ENCODE assay signal across 8 cellular contexts in genomic region chr1:153921080-153921802, GRCh38. TPM values are rescaled to one million over a fixed set of nuclear protein-coding genes. Genes with fewer than 3 reads are reported as not detected.
DNase-seq lines count a peak whose midpoint lies in the region; ATAC-seq and TF ChIP-seq lines count a peak whose summit lies in the region.

No MANE protein-coding gene starts in this region.

- ATAC-seq in HG02981 (IDR thresholded peaks at IDR 0.05; ENCODE audit: unreplicated experiment) = no peak

- H2AFZ ChIP-seq in hepatocyte (no peak overlapping the region), smooth muscle cell (ENCODE audit: low read depth) (no peak overlapping the region)

- H4K20me1 ChIP-seq in hepatocyte (ENCODE audit: insufficient read depth, poor library complexity, severe bottlenecking) = peaks cover 59% of the 10 kb centered on the region
- peaks cover 60% of the 10 kb centered on the region for H4K20me1 ChIP-seq in smooth muscle cell (ENCODE audit: low read depth)

- H3K9me3 ChIP-seq in HAP-1 (no peaks in the 10 kb centered on the region), hepatocyte (ENCODE audit: low read depth) (no peaks in the 10 kb centered on the region), smooth muscle cell (replicated peaks; ENCODE audit: low read depth) (no peaks in the 10 kb centered on the region)

- WGBS in hepatocyte (ENCODE audit: low lambda C conversion rate, missing lambda C conversion rate) = 34% methylated on average over 3 of the region's 3 CpGs
- WGBS in smooth muscle cell (ENCODE audit: low lambda C conversion rate) = 49% methylated on average over 3 of the region's 3 CpGs

- H3K4me2 ChIP-seq in hepatocyte (peak overlapping the region; percentile 89), smooth muscle cell (peak overlapping the region; percentile 93)

- in situ Hi-C loops in HAP-1 (cut with MboI; ENCODE audit: low sequenced_read_pairs) = no loop called here

- peak overlapping the region; percentile 94 for H3K27ac ChIP-seq in hepatocyte
- H3K27ac ChIP-seq in smooth muscle cell (ENCODE audit: low read depth) = no peak overlapping the region

- peaks cover 21% of the 10 kb centered on the region for H3K4me1 ChIP-seq in HAP-1
- peaks cover 24% of the 10 kb centered on the region for H3K4me1 ChIP-seq in hepatocyte (ENCODE audit: insufficient read depth)
- peaks cover 17% of the 10 kb centered on the region for H3K4me1 ChIP-seq in smooth muscle cell (ENCODE audit: low read depth)

- H3K36me3 ChIP-seq in HAP-1 (replicated peaks) (peaks cover 9% of the 10 kb centered on the region), hepatocyte (replicated peaks; ENCODE audit: insufficient read depth, low read depth) (no peaks in the 10 kb centered on the region), smooth muscle cell (ENCODE audit: low read depth) (no peaks in the 10 kb centered on the region)

- peak overlapping the region; percentile 95 for H3K9ac ChIP-seq in smooth muscle cell (ENCODE audit: low read depth)

- DNase-seq in HAP-1 (ENCODE audit: low spot score in 2 of 2) (no peak), hepatocyte (ENCODE audit: low spot score) (no peak), smooth muscle cell (lab: John Stamatoyannopoulos, UW; ENCODE audit: unreplicated experiment) (no peak), NCI-H2029 treated with DMSO at 0.1 percent for 48 hours (lab: John Stamatoyannopoulos, UW) (no peak), NCI-H345 treated with DMSO at 0.1 percent for 48 hours (lab: John Stamatoyannopoulos, UW; ENCODE audit: unreplicated experiment) (no peak)
- DNase-seq in stimulated activated CD4-positive, alpha-beta T cell treated with anti-CD3 and anti-CD28 coated beads, Interleukin-15, amount 100 ng/mL, for 24 hours = no peak

- no peak for TF ChIP-seq CTCF in WI38 (IDR thresholded peaks at IDR 0.05; ENCODE audit: low read depth, low read length)
- TF ChIP-seq CTCF in hepatocyte (IDR thresholded peaks at IDR 0.05; ENCODE audit: poor library complexity) = no peak
- no peak for TF ChIP-seq CTCF in smooth muscle cell (IDR thresholded peaks at IDR 0.05; ENCODE audit: borderline replicate concordance, insufficient read depth, poor library complexity, severe bottlenecking)

- no peaks in the 10 kb centered on the region for H3F3A ChIP-seq in smooth muscle cell (ENCODE audit: low read depth)

- H3K4me3 ChIP-seq in HAP-1 (peak overlapping the region; percentile 62), WI38 (ENCODE audit: low read depth, low read length) (peak overlapping the region; percentile 81), hepatocyte (peak overlapping the region; percentile 51), smooth muscle cell (peak overlapping the region; percentile 86)

- H3K79me2 ChIP-seq in hepatocyte (peaks cover 60% of the 10 kb centered on the region), smooth muscle cell (ENCODE audit: low read depth) (peaks cover 64% of the 10 kb centered on the region)

- no peaks in the 10 kb centered on the region for H3K9me2 ChIP-seq in hepatocyte (replicated peaks; ENCODE audit: insufficient read depth)

- H3K27me3 ChIP-seq in HAP-1 (ENCODE audit: low read depth) (no peaks in the 10 kb centered on the region), hepatocyte (no peaks in the 10 kb centered on the region), smooth muscle cell (ENCODE audit: low read depth) (no peaks in the 10 kb centered on the region)

RNA-seq across cellular contexts. Expression of gene GATAD2B, which starts 1.5 kb away (rescaled TPM):
- total RNA-seq in hepatocyte = 7.4 and 11.7 TPM in 2 replicates
- 5.4 TPM in 2 replicates for polyA plus RNA-seq in hepatocyte
- total RNA-seq in smooth muscle cell = 13.2 and 24.9 TPM in 2 replicates
- polyA plus RNA-seq in smooth muscle cell = 7.8 and 10.0 TPM in 2 replicates

RNA-seq across cellular contexts. Expression of gene DENND4B, which starts 25.3 kb away (rescaled TPM):
- total RNA-seq in hepatocyte (8.8 and 15.4 TPM in 2 replicates), smooth muscle cell (6.4 and 9.7 TPM in 2 replicates)
- polyA plus RNA-seq in hepatocyte (22.3 and 30.6 TPM in 2 replicates), smooth muscle cell (16.3 and 21.1 TPM in 2 replicates)

RNA-seq across cellular contexts. Expression of gene CRTC2, which starts 37.2 kb away (rescaled TPM):
- 7.6 and 10.5 TPM in 2 replicates for total RNA-seq in hepatocyte
- 27.1 and 28.0 TPM in 2 replicates for polyA plus RNA-seq in hepatocyte
- total RNA-seq in smooth muscle cell = 9.9 and 13.0 TPM in 2 replicates
- polyA plus RNA-seq in smooth muscle cell = 24.6 and 37.7 TPM in 2 replicates

RNA-seq across cellular contexts. Expression of gene SLC39A1, which starts 42.1 kb away (rescaled TPM):
- total RNA-seq in hepatocyte (141 and 158 TPM in 2 replicates), smooth muscle cell (78.8 and 104 TPM in 2 replicates)
- polyA plus RNA-seq in hepatocyte (163 and 174 TPM in 2 replicates), smooth muscle cell (128 and 143 TPM in 2 replicates)

RNA-seq across cellular contexts. Expression of gene CREB3L4, which starts 46.5 kb away (rescaled TPM):
- total RNA-seq in hepatocyte (10.9 and 15.1 TPM in 2 replicates), smooth muscle cell (13.0 and 14.9 TPM in 2 replicates)
- polyA plus RNA-seq in hepatocyte (8.6 and 16.6 TPM in 2 replicates), smooth muscle cell (9.0 and 13.2 TPM in 2 replicates)
